Comparison of ENCODE assay signal across 25 cellular contexts in the genomic region with DNA sequence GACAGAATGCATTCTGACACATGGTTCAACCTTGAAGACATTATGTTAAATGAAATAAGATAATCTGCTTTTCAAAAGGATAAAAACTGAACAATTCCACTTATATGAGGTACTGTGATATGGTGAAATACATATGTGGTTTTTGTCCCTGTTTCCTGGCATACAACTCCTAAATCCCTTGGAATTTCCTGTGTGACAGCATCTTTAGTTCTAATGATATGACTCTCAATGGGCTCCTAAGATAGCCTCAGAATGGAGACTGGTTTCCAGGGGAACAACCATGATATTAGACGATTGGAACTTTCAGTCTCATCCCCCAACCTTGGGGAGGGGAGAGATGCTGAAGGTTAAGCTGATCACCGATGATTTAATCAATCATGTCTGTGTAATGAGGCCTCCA. TPM values are rescaled to one million over a fixed set of nuclear protein-coding genes. Genes with fewer than 3 reads are reported as not detected.
DNase-seq lines count a peak whose midpoint lies in the region; FAIRE-seq and TF ChIP-seq lines count a peak whose summit lies in the region.
"Had no signal": no experiment of that assay in that cellular context is flagged by ENCODE, and none has a peak within 500 bp of the region (broad histone marks: within the 10 kb centered on the region; RNA-seq: fewer than 3 reads in every experiment).

No MANE protein-coding gene starts in this region.

- no peak for DNase-seq in H54 (ENCODE audit: insufficient read length, low spot score)
- DNase-seq in astrocyte (ENCODE audit: low read depth), result peak; percentile 14
- peak; percentile 19 to 41 for DNase-seq in foreskin fibroblast
- no peak for DNase-seq in esophagus squamous epithelium (lab: John Stamatoyannopoulos, UW)
- DNase-seq in NCI-H446 (lab: John Stamatoyannopoulos, UW), result no peak
- no peak for DNase-seq in NOMO-1 (lab: John Stamatoyannopoulos, UW; ENCODE audit: unreplicated experiment in 2 of 2)
- DNase-seq in activated naive CD4-positive, alpha-beta T cell treated with Interleukin-2 at 50 U/mL for 16 hours, result no peak
- DNase-seq: activated CD4-positive, alpha-beta T cell treated with anti-CD3 and anti-CD28 coated beads, Interleukin-2, amount 10 ng/mL, durations not matched to agents 7 days and 5 days; activated CD8-positive, alpha-beta memory T cell treated with anti-CD3 and anti-CD28 coated beads, Interleukin-2, amount 50 U/mL, for 4 hours; activated effector memory CD4-positive, alpha-beta T cell treated with Interleukin-2 at 50 U/mL for 16 hours; amygdala; cerebellar nuclear complex; DMS79 treated with DMSO at 0.1 percent for 48 hours; kidney glomerular epithelial cell; mesendoderm; natural killer cell; NCI-H146; NCI-H2171; NCI-H526 treated with DMSO at 0.1 percent for 48 hours had no signal

- H3K9me3 Mint-ChIP-seq in astrocyte (ENCODE audit: unreplicated experiment), result no peaks in the 10 kb centered on the region
- H3K9me3 Mint-ChIP-seq: activated CD4-positive, alpha-beta T cell treated with anti-CD3 and anti-CD28 coated beads, Interleukin-2, amount 10 ng/mL, durations not matched to agents 7 days and 5 days; GM23338; natural killer cell had no signal

- peaks cover 15% of the 10 kb centered on the region for H4K20me1 ChIP-seq in astrocyte (ENCODE audit: insufficient read depth, low read length)

- no peaks in the 10 kb centered on the region for H3K27me3 ChIP-seq in ACC112 (ENCODE audit: insufficient read depth, low read length)
- no peaks in the 10 kb centered on the region for H3K27me3 ChIP-seq in astrocyte (ENCODE audit: insufficient read depth, low read length)
- H3K27me3 ChIP-seq in esophagus squamous epithelium, result no peaks in the 10 kb centered on the region
- H3K27me3 ChIP-seq: vagina had no signal

- TF ChIP-seq POLR2A in H54 (IDR thresholded peaks at IDR 0.05; ENCODE audit: low read depth, low read length) (no peak), esophagus squamous epithelium (IDR thresholded peaks at IDR 0.05) (no peak)

- H3K4me1 Mint-ChIP-seq in astrocyte (ENCODE audit: low read depth, unreplicated experiment), result peaks cover 6% of the 10 kb centered on the region
- H3K4me1 Mint-ChIP-seq: GM23338 had no signal

- peaks cover 4% of the 10 kb centered on the region for H3K36me3 Mint-ChIP-seq in astrocyte (ENCODE audit: low read depth, unreplicated experiment)
- H3K36me3 Mint-ChIP-seq: natural killer cell had no signal

- H3K27ac ChIP-seq in ACC112 (ENCODE audit: low read depth, low read length), result peak overlapping the region; percentile 69
- H3K27ac ChIP-seq in astrocyte (ENCODE audit: low read depth, low read length), result peak overlapping the region; percentile 36
- H3K27ac ChIP-seq in esophagus squamous epithelium, result no peak overlapping the region
- H3K27ac ChIP-seq: prostate gland, vagina had no signal

- FAIRE-seq in H54 (lab: Jason Lieb, UNC) (peak; percentile 11), astrocyte (lab: Jason Lieb, UNC) (peak; percentile 9)
- FAIRE-seq: frontal cortex, HepG2 had no signal

- H3K4me3 ChIP-seq in ACC112 (ENCODE audit: low read depth, low read length) (no peak overlapping the region), astrocyte (ENCODE audit: insufficient read depth, low read depth, low read length) (no peak overlapping the region), foreskin fibroblast (ENCODE audit: low read depth in 1 of 2, low read length in 2 of 2) (no peak overlapping the region), esophagus squamous epithelium (no peak overlapping the region)
- H3K4me3 ChIP-seq: GM23338, prostate gland, vagina had no signal

- whole genome bisulfite sequencing in esophagus squamous epithelium, 2 donors, result 71 to 76% methylated on average over 2 of the region's 2 CpGs

- intact Hi-C loops in esophagus squamous epithelium (cut with DNase I), result no loop called here

- H3K79me2 ChIP-seq in ACC112 (ENCODE audit: control insufficient read depth, insufficient read depth, low read length, unreplicated experiment) (peaks cover 5% of the 10 kb centered on the region), astrocyte (ENCODE audit: insufficient read depth, low read length) (peaks cover 6% of the 10 kb centered on the region)

- H3K36me3 ChIP-seq in ACC112 (ENCODE audit: insufficient read depth, low read length), result peaks cover 47% of the 10 kb centered on the region
- H3K36me3 ChIP-seq in astrocyte (ENCODE audit: insufficient read depth, low read length), result peaks cover 30% of the 10 kb centered on the region
- peaks cover 8 to 93% (median 24%) of the 10 kb centered on the region in 3 donors for H3K36me3 ChIP-seq in esophagus squamous epithelium
- H3K36me3 ChIP-seq: prostate gland had no signal

- H3K9me3 ChIP-seq in astrocyte (ENCODE audit: insufficient read depth, low read depth, low read length) (no peaks in the 10 kb centered on the region), esophagus squamous epithelium (no peaks in the 10 kb centered on the region)
- H3K9me3 ChIP-seq: prostate gland, vagina had no signal

- H3K4me1 ChIP-seq in ACC112 (ENCODE audit: control insufficient read depth, insufficient read depth, low read length, unreplicated experiment), result peaks cover 23% of the 10 kb centered on the region
- peaks cover 6% of the 10 kb centered on the region for H3K4me1 ChIP-seq in astrocyte (ENCODE audit: insufficient read depth, low read length)
- H3K4me1 ChIP-seq in esophagus squamous epithelium, result peaks cover 0 to 6% (median 0%) of the 10 kb centered on the region in 3 donors
- H3K4me1 ChIP-seq: prostate gland, vagina had no signal

- H3K4me2 ChIP-seq in astrocyte (ENCODE audit: low read length), result peak overlapping the region; percentile 51
- H3K4me2 ChIP-seq: GM23338 had no signal

- H3K4me3 Mint-ChIP-seq in astrocyte (ENCODE audit: unreplicated experiment), result no peak overlapping the region
- H3K4me3 Mint-ChIP-seq: activated CD4-positive, alpha-beta T cell treated with anti-CD3 and anti-CD28 coated beads, Interleukin-2, amount 10 ng/mL, durations not matched to agents 7 days and 5 days; GM23338; natural killer cell had no signal

- no peak for TF ChIP-seq CTCF in astrocyte (IDR thresholded peaks at IDR 0.05; ENCODE audit: insufficient read depth, low read depth, low read length)
- no peak for TF ChIP-seq CTCF in foreskin fibroblast (IDR thresholded peaks at IDR 0.05; ENCODE audit: low read depth, low read length)
- no peak for TF ChIP-seq CTCF in esophagus squamous epithelium (IDR thresholded peaks at IDR 0.05)

- H3K9ac ChIP-seq in astrocyte (ENCODE audit: low read length), result no peak overlapping the region

- peak overlapping the region; percentile 12 for H3K27ac Mint-ChIP-seq in astrocyte (ENCODE audit: unreplicated experiment)
- H3K27ac Mint-ChIP-seq: activated CD4-positive, alpha-beta T cell treated with anti-CD3 and anti-CD28 coated beads, Interleukin-2, amount 10 ng/mL, durations not matched to agents 7 days and 5 days; GM23338 had no signal

- H2AFZ ChIP-seq in ACC112 (ENCODE audit: low read length, unreplicated experiment) (no peak overlapping the region), astrocyte (ENCODE audit: low read depth, low read length) (no peak overlapping the region)
- H2AFZ ChIP-seq: GM23338 had no signal

- no peaks in the 10 kb centered on the region for H3K27me3 Mint-ChIP-seq in astrocyte (ENCODE audit: low read depth, unreplicated experiment)
- H3K27me3 Mint-ChIP-seq: activated CD4-positive, alpha-beta T cell treated with anti-CD3 and anti-CD28 coated beads, Interleukin-2, amount 10 ng/mL, durations not matched to agents 7 days and 5 days had no signal

RNA-seq across cellular contexts. Expression of a gene that starts 37.7 kb away (rescaled TPM):
- total RNA-seq in astrocyte (5.4 and 5.6 TPM in 2 replicates), esophagus squamous epithelium (1 to 10 TPM in 3 of 4 donors, under 1 TPM in 1; 0.49 to 5.7 (median 1.7) TPM)

RNA-seq across cellular contexts. Expression of a gene that starts 46.4 kb away (rescaled TPM):
- total RNA-seq in astrocyte (106 and 121 TPM in 2 replicates), esophagus squamous epithelium (10 to 100 TPM; 51.7 to 90.1 (median 68.6) TPM)

Comparison
In these comparisons a context has a peak if more than half of its experiments do, and no peak if none do; other contexts are left out.
1. H3K27ac ChIP-seq: peak in ACC112 (single experiment) and astrocyte (single experiment); none in esophagus squamous epithelium (0 of 4).
2. DNase-seq: peak in astrocyte (single experiment) and foreskin fibroblast (2 of 2); none in H54 (single experiment), esophagus squamous epithelium (single experiment), NCI-H446 (0 of 2), NOMO-1 (0 of 2) and activated naive CD4-positive, alpha-beta T cell treated with Interleukin-2 at 50 U/mL for 16 hours (single experiment).